2 cellular contexts compared by ENCODE assay signal in the genomic region with DNA sequence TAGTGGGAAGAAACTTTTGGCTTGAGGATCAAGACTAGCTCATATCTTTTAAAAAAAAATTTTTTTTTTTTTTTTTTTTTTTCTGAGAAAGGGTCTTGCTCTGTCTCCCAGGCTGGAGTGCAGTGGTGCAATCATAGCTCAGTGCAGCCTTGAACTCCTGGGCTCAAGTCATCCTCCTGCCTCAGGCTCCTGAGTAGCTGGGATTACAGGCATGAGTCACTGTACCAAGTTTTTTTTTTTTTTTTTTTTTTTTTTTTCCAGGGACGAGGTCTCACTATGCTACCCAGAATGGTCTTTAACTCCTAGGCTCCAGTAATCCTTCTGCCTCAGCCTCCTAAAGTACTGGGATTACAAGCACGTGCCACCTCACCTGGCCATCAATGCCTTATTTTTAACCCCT.
TF ChIP-seq lines count a peak whose summit lies in the region.

No MANE protein-coding gene starts in this region.

TF ChIP-seq in K562, 482 proteins besides CTCF, POLR2A, EP300 and RAD21:
- TF ChIP-seq ZNF384 (IDR thresholded peaks at IDR 0.05; ENCODE audit: low read depth, low read length) = peak; percentile 33; the same call in 1 of the 2 replicates
- TF ChIP-seq HCFC1 (IDR thresholded peaks at IDR 0.05; ENCODE audit: low read depth, low read length) = no peak

TF ChIP-seq in HepG2, 621 proteins besides CTCF, POLR2A, EP300 and RAD21:
- TF ChIP-seq, protein P1, sequence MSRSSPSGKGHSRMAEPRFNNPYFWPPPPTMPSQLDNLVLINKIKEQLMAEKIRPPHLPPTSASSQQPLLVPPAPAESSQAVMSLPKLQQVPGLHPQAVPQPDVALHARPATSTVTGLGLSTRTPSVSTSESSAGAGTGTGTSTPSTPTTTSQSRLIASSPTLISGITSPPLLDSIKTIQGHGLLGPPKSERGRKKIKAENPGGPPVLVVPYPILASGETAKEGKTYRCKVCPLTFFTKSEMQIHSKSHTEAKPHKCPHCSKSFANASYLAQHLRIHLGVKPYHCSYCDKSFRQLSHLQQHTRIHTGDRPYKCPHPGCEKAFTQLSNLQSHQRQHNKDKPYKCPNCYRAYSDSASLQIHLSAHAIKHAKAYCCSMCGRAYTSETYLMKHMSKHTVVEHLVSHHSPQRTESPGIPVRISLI (CRISPR knock-in tag; IDR thresholded peaks at IDR 0.05; ENCODE audit: borderline replicate concordance) = peak; percentile 93
- TF ChIP-seq RXRA (CRISPR knock-in tag; IDR thresholded peaks at IDR 0.05) (no peak), HNF4A (CRISPR knock-in tag; IDR thresholded peaks at IDR 0.05) (0 out of 2 replicates have a peak, but pooled peaks have one; percentile 7), JUNB (CRISPR knock-in tag; IDR thresholded peaks at IDR 0.05; ENCODE audit: borderline replicate concordance) (no peak), MEIS2 (CRISPR knock-in tag; IDR thresholded peaks at IDR 0.05) (no peak), CEBPB (IDR thresholded peaks at IDR 0.05; ENCODE audit: borderline replicate concordance, low read depth, low read length) (0 out of 2 replicates have a peak, but pooled peaks have one; percentile 8), FOXJ3 (CRISPR knock-in tag; IDR thresholded peaks at IDR 0.05; ENCODE audit: borderline replicate concordance) (no peak), ETV5 (CRISPR knock-in tag; IDR thresholded peaks at IDR 0.05; ENCODE audit: borderline replicate concordance) (no peak), FOSL2 (CRISPR knock-in tag; IDR thresholded peaks at IDR 0.05) (peak; percentile 91), ZNF510 (CRISPR knock-in tag; IDR thresholded peaks at IDR 0.05; ENCODE audit: low read depth) (no peak), TEAD3 (CRISPR knock-in tag; optimal IDR thresholded peaks at IDR 0.05; ENCODE audit: borderline replicate concordance) (peak; percentile 51), RARA (CRISPR knock-in tag; IDR thresholded peaks at IDR 0.05) (peak; percentile 64), JUND (CRISPR knock-in tag; IDR thresholded peaks at IDR 0.05) (peak; percentile 74), ZFY (CRISPR knock-in tag; IDR thresholded peaks at IDR 0.05) (no peak), ZNF569 (CRISPR knock-in tag; IDR thresholded peaks at IDR 0.05; ENCODE audit: borderline replicate concordance) (no peak), ZNF235 (CRISPR knock-in tag; IDR thresholded peaks at IDR 0.05; ENCODE audit: borderline replicate concordance) (no peak), ZNF121 (CRISPR knock-in tag; IDR thresholded peaks at IDR 0.05) (no peak), SALL1 (CRISPR knock-in tag; IDR thresholded peaks at IDR 0.05) (0 out of 2 replicates have a peak, but pooled peaks have one; percentile 20), NCOA5 (CRISPR knock-in tag; IDR thresholded peaks at IDR 0.05) (no peak), CEBPG (CRISPR knock-in tag; IDR thresholded peaks at IDR 0.05) (peak; percentile 48; the same call in 1 of the 2 replicates), TEAD2 (CRISPR knock-in tag; IDR thresholded peaks at IDR 0.05) (no peak), ZBTB42 (CRISPR knock-in tag; IDR thresholded peaks at IDR 0.05) (no peak), ZNF562 (CRISPR knock-in tag; IDR thresholded peaks at IDR 0.05; ENCODE audit: borderline replicate concordance) (no peak)
- TF ChIP-seq, protein P2, sequence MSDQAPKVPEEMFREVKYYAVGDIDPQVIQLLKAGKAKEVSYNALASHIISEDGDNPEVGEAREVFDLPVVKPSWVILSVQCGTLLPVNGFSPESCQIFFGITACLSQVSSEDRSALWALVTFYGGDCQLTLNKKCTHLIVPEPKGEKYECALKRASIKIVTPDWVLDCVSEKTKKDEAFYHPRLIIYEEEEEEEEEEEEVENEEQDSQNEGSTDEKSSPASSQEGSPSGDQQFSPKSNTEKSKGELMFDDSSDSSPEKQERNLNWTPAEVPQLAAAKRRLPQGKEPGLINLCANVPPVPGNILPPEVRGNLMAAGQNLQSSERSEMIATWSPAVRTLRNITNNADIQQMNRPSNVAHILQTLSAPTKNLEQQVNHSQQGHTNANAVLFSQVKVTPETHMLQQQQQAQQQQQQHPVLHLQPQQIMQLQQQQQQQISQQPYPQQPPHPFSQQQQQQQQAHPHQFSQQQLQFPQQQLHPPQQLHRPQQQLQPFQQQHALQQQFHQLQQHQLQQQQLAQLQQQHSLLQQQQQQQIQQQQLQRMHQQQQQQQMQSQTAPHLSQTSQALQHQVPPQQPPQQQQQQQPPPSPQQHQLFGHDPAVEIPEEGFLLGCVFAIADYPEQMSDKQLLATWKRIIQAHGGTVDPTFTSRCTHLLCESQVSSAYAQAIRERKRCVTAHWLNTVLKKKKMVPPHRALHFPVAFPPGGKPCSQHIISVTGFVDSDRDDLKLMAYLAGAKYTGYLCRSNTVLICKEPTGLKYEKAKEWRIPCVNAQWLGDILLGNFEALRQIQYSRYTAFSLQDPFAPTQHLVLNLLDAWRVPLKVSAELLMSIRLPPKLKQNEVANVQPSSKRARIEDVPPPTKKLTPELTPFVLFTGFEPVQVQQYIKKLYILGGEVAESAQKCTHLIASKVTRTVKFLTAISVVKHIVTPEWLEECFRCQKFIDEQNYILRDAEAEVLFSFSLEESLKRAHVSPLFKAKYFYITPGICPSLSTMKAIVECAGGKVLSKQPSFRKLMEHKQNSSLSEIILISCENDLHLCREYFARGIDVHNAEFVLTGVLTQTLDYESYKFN (CRISPR knock-in tag; conservative IDR thresholded peaks at IDR 0.05) = 0 out of 2 replicates have a peak, but pooled peaks have one; percentile 7
- TF ChIP-seq, protein P3, sequence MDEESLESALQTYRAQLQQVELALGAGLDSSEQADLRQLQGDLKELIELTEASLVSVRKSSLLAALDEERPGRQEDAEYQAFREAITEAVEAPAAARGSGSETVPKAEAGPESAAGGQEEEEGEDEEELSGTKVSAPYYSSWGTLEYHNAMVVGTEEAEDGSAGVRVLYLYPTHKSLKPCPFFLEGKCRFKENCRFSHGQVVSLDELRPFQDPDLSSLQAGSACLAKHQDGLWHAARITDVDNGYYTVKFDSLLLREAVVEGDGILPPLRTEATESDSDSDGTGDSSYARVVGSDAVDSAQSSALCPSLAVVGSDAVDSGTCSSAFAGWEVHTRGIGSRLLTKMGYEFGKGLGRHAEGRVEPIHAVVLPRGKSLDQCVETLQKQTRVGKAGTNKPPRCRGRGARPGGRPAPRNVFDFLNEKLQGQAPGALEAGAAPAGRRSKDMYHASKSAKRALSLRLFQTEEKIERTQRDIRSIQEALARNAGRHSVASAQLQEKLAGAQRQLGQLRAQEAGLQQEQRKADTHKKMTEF (CRISPR knock-in tag; IDR thresholded peaks at IDR 0.05) = no peak
- TF ChIP-seq, protein P4, sequence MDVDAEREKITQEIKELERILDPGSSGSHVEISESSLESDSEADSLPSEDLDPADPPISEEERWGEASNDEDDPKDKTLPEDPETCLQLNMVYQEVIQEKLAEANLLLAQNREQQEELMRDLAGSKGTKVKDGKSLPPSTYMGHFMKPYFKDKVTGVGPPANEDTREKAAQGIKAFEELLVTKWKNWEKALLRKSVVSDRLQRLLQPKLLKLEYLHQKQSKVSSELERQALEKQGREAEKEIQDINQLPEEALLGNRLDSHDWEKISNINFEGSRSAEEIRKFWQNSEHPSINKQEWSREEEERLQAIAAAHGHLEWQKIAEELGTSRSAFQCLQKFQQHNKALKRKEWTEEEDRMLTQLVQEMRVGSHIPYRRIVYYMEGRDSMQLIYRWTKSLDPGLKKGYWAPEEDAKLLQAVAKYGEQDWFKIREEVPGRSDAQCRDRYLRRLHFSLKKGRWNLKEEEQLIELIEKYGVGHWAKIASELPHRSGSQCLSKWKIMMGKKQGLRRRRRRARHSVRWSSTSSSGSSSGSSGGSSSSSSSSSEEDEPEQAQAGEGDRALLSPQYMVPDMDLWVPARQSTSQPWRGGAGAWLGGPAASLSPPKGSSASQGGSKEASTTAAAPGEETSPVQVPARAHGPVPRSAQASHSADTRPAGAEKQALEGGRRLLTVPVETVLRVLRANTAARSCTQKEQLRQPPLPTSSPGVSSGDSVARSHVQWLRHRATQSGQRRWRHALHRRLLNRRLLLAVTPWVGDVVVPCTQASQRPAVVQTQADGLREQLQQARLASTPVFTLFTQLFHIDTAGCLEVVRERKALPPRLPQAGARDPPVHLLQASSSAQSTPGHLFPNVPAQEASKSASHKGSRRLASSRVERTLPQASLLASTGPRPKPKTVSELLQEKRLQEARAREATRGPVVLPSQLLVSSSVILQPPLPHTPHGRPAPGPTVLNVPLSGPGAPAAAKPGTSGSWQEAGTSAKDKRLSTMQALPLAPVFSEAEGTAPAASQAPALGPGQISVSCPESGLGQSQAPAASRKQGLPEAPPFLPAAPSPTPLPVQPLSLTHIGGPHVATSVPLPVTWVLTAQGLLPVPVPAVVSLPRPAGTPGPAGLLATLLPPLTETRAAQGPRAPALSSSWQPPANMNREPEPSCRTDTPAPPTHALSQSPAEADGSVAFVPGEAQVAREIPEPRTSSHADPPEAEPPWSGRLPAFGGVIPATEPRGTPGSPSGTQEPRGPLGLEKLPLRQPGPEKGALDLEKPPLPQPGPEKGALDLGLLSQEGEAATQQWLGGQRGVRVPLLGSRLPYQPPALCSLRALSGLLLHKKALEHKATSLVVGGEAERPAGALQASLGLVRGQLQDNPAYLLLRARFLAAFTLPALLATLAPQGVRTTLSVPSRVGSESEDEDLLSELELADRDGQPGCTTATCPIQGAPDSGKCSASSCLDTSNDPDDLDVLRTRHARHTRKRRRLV (CRISPR knock-in tag; IDR thresholded peaks at IDR 0.05) = no peak
- TF ChIP-seq, protein P5, sequence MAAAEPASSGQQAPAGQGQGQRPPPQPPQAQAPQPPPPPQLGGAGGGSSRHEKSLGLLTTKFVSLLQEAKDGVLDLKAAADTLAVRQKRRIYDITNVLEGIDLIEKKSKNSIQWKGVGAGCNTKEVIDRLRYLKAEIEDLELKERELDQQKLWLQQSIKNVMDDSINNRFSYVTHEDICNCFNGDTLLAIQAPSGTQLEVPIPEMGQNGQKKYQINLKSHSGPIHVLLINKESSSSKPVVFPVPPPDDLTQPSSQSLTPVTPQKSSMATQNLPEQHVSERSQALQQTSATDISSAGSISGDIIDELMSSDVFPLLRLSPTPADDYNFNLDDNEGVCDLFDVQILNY (CRISPR knock-in tag; conservative IDR thresholded peaks at IDR 0.05) = no peak
- TF ChIP-seq, protein P6, sequence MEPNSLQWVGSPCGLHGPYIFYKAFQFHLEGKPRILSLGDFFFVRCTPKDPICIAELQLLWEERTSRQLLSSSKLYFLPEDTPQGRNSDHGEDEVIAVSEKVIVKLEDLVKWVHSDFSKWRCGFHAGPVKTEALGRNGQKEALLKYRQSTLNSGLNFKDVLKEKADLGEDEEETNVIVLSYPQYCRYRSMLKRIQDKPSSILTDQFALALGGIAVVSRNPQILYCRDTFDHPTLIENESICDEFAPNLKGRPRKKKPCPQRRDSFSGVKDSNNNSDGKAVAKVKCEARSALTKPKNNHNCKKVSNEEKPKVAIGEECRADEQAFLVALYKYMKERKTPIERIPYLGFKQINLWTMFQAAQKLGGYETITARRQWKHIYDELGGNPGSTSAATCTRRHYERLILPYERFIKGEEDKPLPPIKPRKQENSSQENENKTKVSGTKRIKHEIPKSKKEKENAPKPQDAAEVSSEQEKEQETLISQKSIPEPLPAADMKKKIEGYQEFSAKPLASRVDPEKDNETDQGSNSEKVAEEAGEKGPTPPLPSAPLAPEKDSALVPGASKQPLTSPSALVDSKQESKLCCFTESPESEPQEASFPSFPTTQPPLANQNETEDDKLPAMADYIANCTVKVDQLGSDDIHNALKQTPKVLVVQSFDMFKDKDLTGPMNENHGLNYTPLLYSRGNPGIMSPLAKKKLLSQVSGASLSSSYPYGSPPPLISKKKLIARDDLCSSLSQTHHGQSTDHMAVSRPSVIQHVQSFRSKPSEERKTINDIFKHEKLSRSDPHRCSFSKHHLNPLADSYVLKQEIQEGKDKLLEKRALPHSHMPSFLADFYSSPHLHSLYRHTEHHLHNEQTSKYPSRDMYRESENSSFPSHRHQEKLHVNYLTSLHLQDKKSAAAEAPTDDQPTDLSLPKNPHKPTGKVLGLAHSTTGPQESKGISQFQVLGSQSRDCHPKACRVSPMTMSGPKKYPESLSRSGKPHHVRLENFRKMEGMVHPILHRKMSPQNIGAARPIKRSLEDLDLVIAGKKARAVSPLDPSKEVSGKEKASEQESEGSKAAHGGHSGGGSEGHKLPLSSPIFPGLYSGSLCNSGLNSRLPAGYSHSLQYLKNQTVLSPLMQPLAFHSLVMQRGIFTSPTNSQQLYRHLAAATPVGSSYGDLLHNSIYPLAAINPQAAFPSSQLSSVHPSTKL (CRISPR knock-in tag; IDR thresholded peaks at IDR 0.05) = peak; percentile 43; the same call in 1 of the 2 replicates
- TF ChIP-seq, protein P7, sequence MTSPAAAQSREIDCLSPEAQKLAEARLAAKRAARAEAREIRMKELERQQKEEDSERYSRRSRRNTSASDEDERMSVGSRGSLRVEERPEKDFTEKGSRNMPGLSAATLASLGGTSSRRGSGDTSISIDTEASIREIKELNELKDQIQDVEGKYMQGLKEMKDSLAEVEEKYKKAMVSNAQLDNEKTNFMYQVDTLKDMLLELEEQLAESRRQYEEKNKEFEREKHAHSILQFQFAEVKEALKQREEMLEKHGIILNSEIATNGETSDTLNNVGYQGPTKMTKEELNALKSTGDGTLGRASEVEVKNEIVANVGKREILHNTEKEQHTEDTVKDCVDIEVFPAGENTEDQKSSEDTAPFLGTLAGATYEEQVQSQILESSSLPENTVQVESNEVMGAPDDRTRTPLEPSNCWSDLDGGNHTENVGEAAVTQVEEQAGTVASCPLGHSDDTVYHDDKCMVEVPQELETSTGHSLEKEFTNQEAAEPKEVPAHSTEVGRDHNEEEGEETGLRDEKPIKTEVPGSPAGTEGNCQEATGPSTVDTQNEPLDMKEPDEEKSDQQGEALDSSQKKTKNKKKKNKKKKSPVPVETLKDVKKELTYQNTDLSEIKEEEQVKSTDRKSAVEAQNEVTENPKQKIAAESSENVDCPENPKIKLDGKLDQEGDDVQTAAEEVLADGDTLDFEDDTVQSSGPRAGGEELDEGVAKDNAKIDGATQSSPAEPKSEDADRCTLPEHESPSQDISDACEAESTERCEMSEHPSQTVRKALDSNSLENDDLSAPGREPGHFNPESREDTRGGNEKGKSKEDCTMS (CRISPR knock-in tag; conservative IDR thresholded peaks at IDR 0.05) = no peak
